ENCODE assay signal across 1 cellular context in the genomic region with DNA sequence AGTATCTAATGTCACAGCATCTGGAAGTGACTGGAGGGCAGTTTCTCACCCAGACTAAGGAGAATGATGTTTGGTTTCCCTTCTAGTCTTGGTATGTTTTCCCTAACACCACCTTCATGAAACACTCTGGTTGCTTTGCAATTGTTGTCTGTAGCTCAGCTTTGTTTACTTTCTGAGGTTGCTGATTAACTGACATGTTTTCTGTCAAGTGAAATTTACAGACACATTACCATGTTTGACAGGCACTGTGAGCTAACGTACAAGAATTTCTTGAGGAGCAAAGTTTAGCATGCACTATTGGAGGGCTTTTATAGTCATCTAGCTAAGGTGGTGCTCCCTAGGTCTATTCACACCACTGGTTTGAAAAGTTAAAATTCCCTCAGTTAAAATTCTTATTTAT.
A peak's percentile ranks its signal among the peaks of the same experiment; 100 is the strongest.
TF ChIP-seq lines count a peak whose summit lies in the region.

No MANE protein-coding gene starts in this region.

TF ChIP-seq in HepG2, 621 proteins besides CTCF, POLR2A, EP300 and RAD21 (continued from another document and continues in another):
- TF ChIP-seq, protein P1, sequence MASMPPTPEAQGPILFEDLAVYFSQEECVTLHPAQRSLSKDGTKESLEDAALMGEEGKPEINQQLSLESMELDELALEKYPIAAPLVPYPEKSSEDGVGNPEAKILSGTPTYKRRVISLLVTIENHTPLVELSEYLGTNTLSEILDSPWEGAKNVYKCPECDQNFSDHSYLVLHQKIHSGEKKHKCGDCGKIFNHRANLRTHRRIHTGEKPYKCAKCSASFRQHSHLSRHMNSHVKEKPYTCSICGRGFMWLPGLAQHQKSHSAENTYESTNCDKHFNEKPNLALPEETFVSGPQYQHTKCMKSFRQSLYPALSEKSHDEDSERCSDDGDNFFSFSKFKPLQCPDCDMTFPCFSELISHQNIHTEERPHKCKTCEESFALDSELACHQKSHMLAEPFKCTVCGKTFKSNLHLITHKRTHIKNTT (CRISPR knock-in tag; IDR thresholded peaks at IDR 0.05) = no peak
- TF ChIP-seq, protein P2, sequence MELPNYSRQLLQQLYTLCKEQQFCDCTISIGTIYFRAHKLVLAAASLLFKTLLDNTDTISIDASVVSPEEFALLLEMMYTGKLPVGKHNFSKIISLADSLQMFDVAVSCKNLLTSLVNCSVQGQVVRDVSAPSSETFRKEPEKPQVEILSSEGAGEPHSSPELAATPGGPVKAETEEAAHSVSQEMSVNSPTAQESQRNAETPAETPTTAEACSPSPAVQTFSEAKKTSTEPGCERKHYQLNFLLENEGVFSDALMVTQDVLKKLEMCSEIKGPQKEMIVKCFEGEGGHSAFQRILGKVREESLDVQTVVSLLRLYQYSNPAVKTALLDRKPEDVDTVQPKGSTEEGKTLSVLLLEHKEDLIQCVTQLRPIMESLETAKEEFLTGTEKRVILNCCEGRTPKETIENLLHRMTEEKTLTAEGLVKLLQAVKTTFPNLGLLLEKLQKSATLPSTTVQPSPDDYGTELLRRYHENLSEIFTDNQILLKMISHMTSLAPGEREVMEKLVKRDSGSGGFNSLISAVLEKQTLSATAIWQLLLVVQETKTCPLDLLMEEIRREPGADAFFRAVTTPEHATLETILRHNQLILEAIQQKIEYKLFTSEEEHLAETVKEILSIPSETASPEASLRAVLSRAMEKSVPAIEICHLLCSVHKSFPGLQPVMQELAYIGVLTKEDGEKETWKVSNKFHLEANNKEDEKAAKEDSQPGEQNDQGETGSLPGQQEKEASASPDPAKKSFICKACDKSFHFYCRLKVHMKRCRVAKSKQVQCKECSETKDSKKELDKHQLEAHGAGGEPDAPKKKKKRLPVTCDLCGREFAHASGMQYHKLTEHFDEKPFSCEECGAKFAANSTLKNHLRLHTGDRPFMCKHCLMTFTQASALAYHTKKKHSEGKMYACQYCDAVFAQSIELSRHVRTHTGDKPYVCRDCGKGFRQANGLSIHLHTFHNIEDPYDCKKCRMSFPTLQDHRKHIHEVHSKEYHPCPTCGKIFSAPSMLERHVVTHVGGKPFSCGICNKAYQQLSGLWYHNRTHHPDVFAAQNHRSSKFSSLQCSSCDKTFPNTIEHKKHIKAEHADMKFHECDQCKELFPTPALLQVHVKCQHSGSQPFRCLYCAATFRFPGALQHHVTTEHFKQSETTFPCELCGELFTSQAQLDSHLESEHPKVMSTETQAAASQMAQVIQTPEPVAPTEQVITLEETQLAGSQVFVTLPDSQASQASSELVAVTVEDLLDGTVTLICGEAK (IDR thresholded peaks at IDR 0.05) = no peak
- TF ChIP-seq, protein P2 (CRISPR knock-in tag; IDR thresholded peaks at IDR 0.05) = no peak; the same call in 1 of the 2 replicates
- TF ChIP-seq ZNF10 (CRISPR knock-in tag; IDR thresholded peaks at IDR 0.05; ENCODE audit: borderline replicate concordance, low read depth) = no peak
- TF ChIP-seq MYC (CRISPR knock-in tag; IDR thresholded peaks at IDR 0.05; ENCODE audit: borderline replicate concordance) = no peak
- TF ChIP-seq, protein P3, sequence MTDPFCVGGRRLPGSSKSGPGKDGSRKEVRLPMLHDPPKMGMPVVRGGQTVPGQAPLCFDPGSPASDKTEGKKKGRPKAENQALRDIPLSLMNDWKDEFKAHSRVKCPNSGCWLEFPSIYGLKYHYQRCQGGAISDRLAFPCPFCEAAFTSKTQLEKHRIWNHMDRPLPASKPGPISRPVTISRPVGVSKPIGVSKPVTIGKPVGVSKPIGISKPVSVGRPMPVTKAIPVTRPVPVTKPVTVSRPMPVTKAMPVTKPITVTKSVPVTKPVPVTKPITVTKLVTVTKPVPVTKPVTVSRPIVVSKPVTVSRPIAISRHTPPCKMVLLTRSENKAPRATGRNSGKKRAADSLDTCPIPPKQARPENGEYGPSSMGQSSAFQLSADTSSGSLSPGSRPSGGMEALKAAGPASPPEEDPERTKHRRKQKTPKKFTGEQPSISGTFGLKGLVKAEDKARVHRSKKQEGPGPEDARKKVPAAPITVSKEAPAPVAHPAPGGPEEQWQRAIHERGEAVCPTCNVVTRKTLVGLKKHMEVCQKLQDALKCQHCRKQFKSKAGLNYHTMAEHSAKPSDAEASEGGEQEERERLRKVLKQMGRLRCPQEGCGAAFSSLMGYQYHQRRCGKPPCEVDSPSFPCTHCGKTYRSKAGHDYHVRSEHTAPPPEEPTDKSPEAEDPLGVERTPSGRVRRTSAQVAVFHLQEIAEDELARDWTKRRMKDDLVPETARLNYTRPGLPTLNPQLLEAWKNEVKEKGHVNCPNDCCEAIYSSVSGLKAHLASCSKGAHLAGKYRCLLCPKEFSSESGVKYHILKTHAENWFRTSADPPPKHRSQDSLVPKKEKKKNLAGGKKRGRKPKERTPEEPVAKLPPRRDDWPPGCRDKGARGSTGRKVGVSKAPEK (CRISPR knock-in tag; IDR thresholded peaks at IDR 0.05; ENCODE audit: borderline replicate concordance) = no peak
- TF ChIP-seq, protein P4, sequence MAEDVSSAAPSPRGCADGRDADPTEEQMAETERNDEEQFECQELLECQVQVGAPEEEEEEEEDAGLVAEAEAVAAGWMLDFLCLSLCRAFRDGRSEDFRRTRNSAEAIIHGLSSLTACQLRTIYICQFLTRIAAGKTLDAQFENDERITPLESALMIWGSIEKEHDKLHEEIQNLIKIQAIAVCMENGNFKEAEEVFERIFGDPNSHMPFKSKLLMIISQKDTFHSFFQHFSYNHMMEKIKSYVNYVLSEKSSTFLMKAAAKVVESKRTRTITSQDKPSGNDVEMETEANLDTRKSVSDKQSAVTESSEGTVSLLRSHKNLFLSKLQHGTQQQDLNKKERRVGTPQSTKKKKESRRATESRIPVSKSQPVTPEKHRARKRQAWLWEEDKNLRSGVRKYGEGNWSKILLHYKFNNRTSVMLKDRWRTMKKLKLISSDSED (CRISPR knock-in tag; IDR thresholded peaks at IDR 0.05) = no peak
- TF ChIP-seq ZNF160 (CRISPR knock-in tag; IDR thresholded peaks at IDR 0.05) = no peak
- 0 out of 2 replicates have a peak, but pooled peaks have one; percentile 40 for TF ChIP-seq SATB2 (CRISPR knock-in tag; IDR thresholded peaks at IDR 0.05)
- no peak for TF ChIP-seq NBN (conservative IDR thresholded peaks at IDR 0.05)
- TF ChIP-seq ELF4 (CRISPR knock-in tag; IDR thresholded peaks at IDR 0.05; ENCODE audit: borderline replicate concordance) = no peak
- TF ChIP-seq, protein P5, sequence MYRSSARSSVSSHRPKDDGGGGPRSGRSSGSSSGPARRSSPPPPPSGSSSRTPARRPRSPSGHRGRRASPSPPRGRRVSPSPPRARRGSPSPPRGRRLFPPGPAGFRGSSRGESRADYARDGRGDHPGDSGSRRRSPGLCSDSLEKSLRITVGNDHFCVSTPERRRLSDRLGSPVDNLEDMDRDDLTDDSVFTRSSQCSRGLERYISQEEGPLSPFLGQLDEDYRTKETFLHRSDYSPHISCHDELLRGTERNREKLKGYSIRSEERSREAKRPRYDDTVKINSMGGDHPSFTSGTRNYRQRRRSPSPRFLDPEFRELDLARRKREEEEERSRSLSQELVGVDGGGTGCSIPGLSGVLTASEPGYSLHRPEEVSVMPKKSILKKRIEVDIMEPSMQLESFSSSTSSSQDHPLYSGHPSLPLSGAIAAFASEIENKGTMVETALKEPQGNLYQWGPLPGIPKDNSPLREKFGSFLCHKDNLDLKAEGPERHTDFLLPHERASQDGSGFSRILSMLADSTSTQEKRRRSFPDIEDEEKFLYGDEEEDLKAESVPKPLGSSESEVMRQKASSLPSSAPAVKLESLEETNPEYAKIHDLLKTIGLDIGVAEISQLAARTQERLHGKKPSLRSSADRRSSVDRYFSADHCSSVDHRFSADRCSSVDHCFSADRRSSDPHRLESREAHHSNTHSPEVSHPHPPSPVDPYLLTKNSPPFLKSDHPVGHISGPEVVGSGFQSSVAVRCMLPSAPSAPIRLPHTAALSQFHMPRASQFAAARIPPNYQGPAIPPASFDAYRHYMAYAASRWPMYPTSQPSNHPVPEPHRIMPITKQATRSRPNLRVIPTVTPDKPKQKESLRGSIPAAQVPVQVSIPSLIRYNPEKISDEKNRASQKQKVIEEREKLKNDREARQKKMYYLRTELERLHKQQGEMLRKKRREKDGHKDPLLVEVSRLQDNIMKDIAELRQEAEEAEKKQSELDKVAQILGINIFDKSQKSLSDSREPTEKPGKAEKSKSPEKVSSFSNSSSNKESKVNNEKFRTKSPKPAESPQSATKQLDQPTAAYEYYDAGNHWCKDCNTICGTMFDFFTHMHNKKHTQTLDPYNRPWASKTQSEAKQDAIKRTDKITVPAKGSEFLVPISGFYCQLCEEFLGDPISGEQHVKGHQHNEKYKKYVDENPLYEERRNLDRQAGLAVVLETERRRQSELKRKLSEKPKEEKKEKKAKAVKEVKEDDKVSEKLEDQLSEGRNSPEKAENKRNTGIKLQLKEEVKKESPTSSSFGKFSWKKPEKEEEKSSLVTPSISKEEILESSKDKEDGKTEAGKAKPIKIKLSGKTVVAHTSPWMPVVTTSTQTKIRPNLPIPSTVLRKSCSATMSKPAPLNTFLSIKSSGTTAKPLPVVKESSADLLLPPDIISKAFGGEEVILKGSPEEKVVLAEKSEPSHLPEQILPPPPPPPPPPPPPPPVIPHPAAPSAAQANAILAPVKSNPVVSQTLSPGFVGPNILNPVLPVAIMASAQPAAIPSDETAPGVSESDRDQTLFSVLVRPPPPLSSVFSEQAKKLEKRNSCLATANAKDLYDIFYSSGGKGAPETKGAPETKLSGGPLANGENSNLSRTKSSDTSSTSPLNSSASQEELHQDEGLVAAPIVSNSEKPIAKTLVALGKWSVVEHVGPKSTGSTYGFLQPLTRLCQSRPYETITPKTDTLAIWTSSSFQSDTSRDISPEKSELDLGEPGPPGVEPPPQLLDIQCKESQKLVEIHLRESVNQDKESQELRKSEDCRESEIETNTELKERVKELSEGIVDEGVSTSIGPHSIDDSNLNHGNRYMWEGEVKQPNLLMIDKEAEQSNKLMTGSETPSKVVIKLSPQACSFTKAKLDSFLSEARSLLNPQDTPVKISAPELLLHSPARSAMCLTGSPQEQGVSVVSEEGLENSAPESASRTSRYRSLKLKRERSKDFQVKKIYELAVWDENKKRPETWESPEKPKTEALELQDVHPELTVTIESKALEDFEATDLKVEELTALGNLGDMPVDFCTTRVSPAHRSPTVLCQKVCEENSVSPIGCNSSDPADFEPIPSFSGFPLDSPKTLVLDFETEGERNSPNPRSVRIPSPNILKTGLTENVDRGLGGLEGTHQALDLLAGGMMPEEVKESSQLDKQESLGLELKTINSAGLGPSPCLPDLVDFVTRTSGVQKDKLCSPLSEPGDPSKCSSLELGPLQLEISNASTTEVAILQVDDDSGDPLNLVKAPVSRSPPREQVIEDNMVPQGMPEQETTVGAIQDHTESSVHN (CRISPR knock-in tag; IDR thresholded peaks at IDR 0.05) = no peak
- TF ChIP-seq ZNF274 (CRISPR knock-in tag; IDR thresholded peaks at IDR 0.05) = no peak
- no peak for TF ChIP-seq ZNF225 (CRISPR knock-in tag; IDR thresholded peaks at IDR 0.05)
- peak; percentile 98 for TF ChIP-seq MIXL1 (CRISPR knock-in tag; IDR thresholded peaks at IDR 0.05)
- no peak for TF ChIP-seq ZZZ3 (CRISPR knock-in tag; IDR thresholded peaks at IDR 0.05; ENCODE audit: borderline replicate concordance)
- TF ChIP-seq SMARCC2 (IDR thresholded peaks at IDR 0.05) = no peak; the same call in 1 of the 2 replicates
- TF ChIP-seq ZNF326 (CRISPR knock-in tag; IDR thresholded peaks at IDR 0.05; ENCODE audit: borderline replicate concordance) = no peak
- TF ChIP-seq, protein P6, sequence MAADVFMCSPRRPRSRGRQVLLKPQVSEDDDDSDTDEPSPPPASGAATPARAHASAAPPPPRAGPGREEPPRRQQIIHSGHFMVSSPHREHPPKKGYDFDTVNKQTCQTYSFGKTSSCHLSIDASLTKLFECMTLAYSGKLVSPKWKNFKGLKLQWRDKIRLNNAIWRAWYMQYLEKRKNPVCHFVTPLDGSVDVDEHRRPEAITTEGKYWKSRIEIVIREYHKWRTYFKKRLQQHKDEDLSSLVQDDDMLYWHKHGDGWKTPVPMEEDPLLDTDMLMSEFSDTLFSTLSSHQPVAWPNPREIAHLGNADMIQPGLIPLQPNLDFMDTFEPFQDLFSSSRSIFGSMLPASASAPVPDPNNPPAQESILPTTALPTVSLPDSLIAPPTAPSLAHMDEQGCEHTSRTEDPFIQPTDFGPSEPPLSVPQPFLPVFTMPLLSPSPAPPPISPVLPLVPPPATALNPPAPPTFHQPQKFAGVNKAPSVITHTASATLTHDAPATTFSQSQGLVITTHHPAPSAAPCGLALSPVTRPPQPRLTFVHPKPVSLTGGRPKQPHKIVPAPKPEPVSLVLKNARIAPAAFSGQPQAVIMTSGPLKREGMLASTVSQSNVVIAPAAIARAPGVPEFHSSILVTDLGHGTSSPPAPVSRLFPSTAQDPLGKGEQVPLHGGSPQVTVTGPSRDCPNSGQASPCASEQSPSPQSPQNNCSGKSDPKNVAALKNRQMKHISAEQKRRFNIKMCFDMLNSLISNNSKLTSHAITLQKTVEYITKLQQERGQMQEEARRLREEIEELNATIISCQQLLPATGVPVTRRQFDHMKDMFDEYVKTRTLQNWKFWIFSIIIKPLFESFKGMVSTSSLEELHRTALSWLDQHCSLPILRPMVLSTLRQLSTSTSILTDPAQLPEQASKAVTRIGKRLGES (CRISPR knock-in tag; IDR thresholded peaks at IDR 0.05; ENCODE audit: borderline replicate concordance) = no peak
- peak; percentile 81; the same call in 1 of the 2 replicates for TF ChIP-seq FOXJ3 (CRISPR knock-in tag; IDR thresholded peaks at IDR 0.05; ENCODE audit: borderline replicate concordance)
- TF ChIP-seq TBX3 (IDR thresholded peaks at IDR 0.05; ENCODE audit: borderline replicate concordance) = peak; percentile 71
- TF ChIP-seq CEBPG (CRISPR knock-in tag; IDR thresholded peaks at IDR 0.05) = peak; percentile 66; the same call in 1 of the 2 replicates
- peak; percentile 32; the same call in 1 of the 2 replicates for TF ChIP-seq HOXA3 (CRISPR knock-in tag; IDR thresholded peaks at IDR 0.05)
- no peak for TF ChIP-seq ZNF335 (CRISPR knock-in tag; IDR thresholded peaks at IDR 0.05)
- peak; percentile 86; the same call in 1 of the 2 replicates for TF ChIP-seq FOXK1 (CRISPR knock-in tag; IDR thresholded peaks at IDR 0.05; ENCODE audit: borderline replicate concordance, low read depth)
